Comparison of ENCODE assay signal across 8 cellular contexts in genomic region chr1:236066828-236067386, GRCh38. TPM values are rescaled to one million over a fixed set of nuclear protein-coding genes. Genes with fewer than 3 reads are reported as not detected.
DNase-seq lines count a peak whose midpoint lies in the region; ATAC-seq and TF ChIP-seq lines count a peak whose summit lies in the region.

No MANE protein-coding gene starts in this region.

- H3K14ac ChIP-seq in trophoblast cell (ENCODE audit: low read length) = no peak overlapping the region

- peaks cover 34% of the 10 kb centered on the region for H3K27me3 Mint-ChIP-seq in brain

- H3K4me3 ChIP-seq in trophoblast cell (ENCODE audit: low read depth, low read length) (no peak overlapping the region), uterus (peak overlapping the region in 1 of 2 donors; percentile 2)

- no peak overlapping the region for H3K4me2 ChIP-seq in trophoblast cell (ENCODE audit: low read length)

- no CpG with 5 or more reads among the region's 6 CpGs for WGBS in trophoblast cell (ENCODE audit: extremely low coverage, insufficient coverage, insufficient read length)

- H3K4me1 ChIP-seq in trophoblast cell (ENCODE audit: control insufficient read depth in 1 of 2, insufficient read depth in 2 of 2, low read length in 2 of 2) (peaks cover 3 to 14% of the 10 kb centered on the region in 2 experiments), uterus (no peaks in the 10 kb centered on the region)

- H3K9ac ChIP-seq in trophoblast cell (ENCODE audit: low read length) = no peak overlapping the region

- H3K9me3 ChIP-seq in trophoblast cell (ENCODE audit: insufficient read depth, low read depth, low read length) (no peaks in the 10 kb centered on the region), uterus (peaks cover 0 to 5% of the 10 kb centered on the region in 2 donors)

- no peak overlapping the region for H2BK12ac ChIP-seq in trophoblast cell (ENCODE audit: low read length)

- no peak overlapping the region for H4K12ac ChIP-seq in trophoblast cell (ENCODE audit: low read depth, low read length)

- no peaks in the 10 kb centered on the region for H3K79me2 ChIP-seq in trophoblast cell (ENCODE audit: control insufficient read depth, insufficient read depth, low read length, poor library complexity)

- intact Hi-C loops in uterus (cut with DNase I; ENCODE audit: low total_unique reads) = no loop called here

- peaks cover 6 to 17% (median 12%) of the 10 kb centered on the region in 5 experiments for H3K9me3 Mint-ChIP-seq in brain

- no peak overlapping the region for H3K27ac ChIP-seq in trophoblast cell (ENCODE audit: low read depth, low read length)
- H3K27ac ChIP-seq in uterus = peak overlapping the region; percentile 91 to 92

- TF ChIP-seq CTCF in brain (conservative IDR thresholded peaks at IDR 0.05) (no peak), uterus (IDR thresholded peaks at IDR 0.05) (no peak)

- no peaks in the 10 kb centered on the region for H3K36me3 Mint-ChIP-seq in brain

- H2AK5ac ChIP-seq in trophoblast cell (ENCODE audit: low read length) = no peak overlapping the region

- peaks cover 33% of the 10 kb centered on the region for H3K4me1 Mint-ChIP-seq in brain

- DNase-seq in T-helper 22 cell (ENCODE audit: low read depth) = peak; percentile 48
- DNase-seq in trophoblast cell = peak; percentile 21 to 40
- peak; percentile 46 to 69 for DNase-seq in uterus
- DNase-seq in SW 1271 (lab: John Stamatoyannopoulos, UW) = no peak
- DNase-seq in NCI-H187 (lab: John Stamatoyannopoulos, UW) = no peak

- H4K91ac ChIP-seq in trophoblast cell (ENCODE audit: low read depth, low read length) = no peak overlapping the region

- no peak overlapping the region for H2BK120ac ChIP-seq in trophoblast cell (ENCODE audit: insufficient read depth, low read length, poor library complexity)

- H4K8ac ChIP-seq in trophoblast cell (ENCODE audit: low read depth, low read length) = no peak overlapping the region

- TF ChIP-seq POLR2A in uterus (IDR thresholded peaks at IDR 0.05) = peak in 1 of 2 donors; percentile 37

- H3K79me1 ChIP-seq in trophoblast cell (ENCODE audit: low read length) = peaks cover 4% of the 10 kb centered on the region

- no peak overlapping the region for H2BK5ac ChIP-seq in trophoblast cell (ENCODE audit: low read depth, low read length, poor library complexity)

- H3K4ac ChIP-seq in trophoblast cell (ENCODE audit: low read depth, low read length) = no peak overlapping the region

- H3K18ac ChIP-seq in trophoblast cell (ENCODE audit: low read length) = no peak overlapping the region

- peaks cover 23% of the 10 kb centered on the region for H3K27me3 ChIP-seq in trophoblast cell (ENCODE audit: insufficient read depth, low read length)
- H3K27me3 ChIP-seq in uterus = no peaks in the 10 kb centered on the region

- ATAC-seq in GM18868 (IDR thresholded peaks at IDR 0.05; ENCODE audit: unreplicated experiment) (peak; percentile 88), HG03045 (IDR thresholded peaks at IDR 0.05; ENCODE audit: unreplicated experiment) (peak; percentile 87)

- H3K36me3 ChIP-seq in trophoblast cell (ENCODE audit: control insufficient read depth in 1 of 2, insufficient read depth in 2 of 2, low read length in 2 of 2) (no peaks in the 10 kb centered on the region), uterus (no peaks in the 10 kb centered on the region)

- H2AFZ ChIP-seq in trophoblast cell (ENCODE audit: insufficient read depth, low read length, poor library complexity) = no peak overlapping the region

- no peak overlapping the region for H3K23ac ChIP-seq in trophoblast cell (ENCODE audit: low read length)

- peak overlapping the region in 2 of 5 experiments; percentile 12 to 29 for H3K27ac Mint-ChIP-seq in brain

- peak overlapping the region in 4 of 5 experiments; percentile 23 to 68 (median 39) for H3K4me3 Mint-ChIP-seq in brain

RNA-seq across cellular contexts. Expression of gene NID1, which starts 2.0 kb away (rescaled TPM):
- polyA plus RNA-seq in brain (ENCODE audit: insufficient read depth, low read depth, low replicate concordance) = 20.1 TPM
- polyA plus RNA-seq in trophoblast cell (2013) = 19.5 and 21.5 TPM in 2 replicates
- 100 to 1,000 TPM in 3 of 4 donors, 10 to 100 TPM in 1; 70.7 to 252 (median 184) TPM for total RNA-seq in uterus

Comparison
In these comparisons a context has a peak if more than half of its experiments do, and no peak if none do; other contexts are left out.
1. DNase-seq: peak in T-helper 22 cell (single experiment), trophoblast cell (2 of 2) and uterus (2 of 2); none in SW 1271 (0 of 2) and NCI-H187 (0 of 2).